ENCODE assay signal across 8 cellular contexts in genomic region chr16:2471016-2471652, GRCh38. TPM values are rescaled to one million over a fixed set of nuclear protein-coding genes. Genes with fewer than 3 reads are reported as not detected.
A peak's percentile ranks its signal among the peaks of the same experiment; 100 is the strongest.
DNase-seq lines count a peak whose midpoint lies in the region; ATAC-seq and TF ChIP-seq lines count a peak whose summit lies in the region.

TSS of gene NTN3 (plus strand) at chr16:2471297. CDS start at chr16:2471702, 405 bp downstream.

- peak within 1 kb of the TSS; percentile 44 for H3K27ac Mint-ChIP-seq in osteocyte (ENCODE audit: unreplicated experiment)

- TF ChIP-seq CTCF in GM10266 (IDR thresholded peaks at IDR 0.05; ENCODE audit: control insufficient read depth, insufficient read depth, low read depth, missing control alignments) (no peak), dorsolateral prefrontal cortex (IDR thresholded peaks at IDR 0.05 in 54 of 56, conservative IDR thresholded peaks at IDR 0.05 in 2 of 56; ENCODE audit: low read depth in 1 of 56, partially characterized antibody in 56 of 56) (no peak), osteocyte (IDR thresholded peaks at IDR 0.05) (no peak)

- peaks cover 34% of the 10 kb centered on the region for H3K4me1 Mint-ChIP-seq in osteocyte (ENCODE audit: unreplicated experiment)

- DNase-seq in GM10266 (ENCODE audit: extremely low spot score): peak; percentile 77
- DNase-seq in NCI-H2171 (lab: John Stamatoyannopoulos, UW): peak; percentile 89
- DNase-seq in dorsolateral prefrontal cortex: peak in 1 of 10 donors; percentile 55
- DNase-seq in osteocyte (ENCODE audit: extremely low spot score, unreplicated experiment): no peak
- no peak for DNase-seq in activated CD8-positive, alpha-beta memory T cell treated with anti-CD3 and anti-CD28 coated beads, Interleukin-2, amount 50 U/mL, for 4 hours

- H3K27ac ChIP-seq in dorsolateral prefrontal cortex: peak within 1 kb of the TSS in 54 of 59 donors; percentile 12 to 95 (median 68)

- peaks cover 0 to 24% (median 2%) of the 10 kb centered on the region in 45 donors for H3K27me3 ChIP-seq in dorsolateral prefrontal cortex

- peak within 1 kb of the TSS in 49 of 59 donors; percentile 5 to 57 (median 35) for H3K4me3 ChIP-seq in dorsolateral prefrontal cortex

- H3K4me3 Mint-ChIP-seq in osteocyte (ENCODE audit: unreplicated experiment): peak within 1 kb of the TSS; percentile 10

- ATAC-seq in GM19023 (IDR thresholded peaks at IDR 0.05; ENCODE audit: unreplicated experiment): no peak
- no peak for ATAC-seq in GM18870 (IDR thresholded peaks at IDR 0.05; ENCODE audit: unreplicated experiment)
- ATAC-seq in HG03439 (IDR thresholded peaks at IDR 0.05; ENCODE audit: unreplicated experiment): no peak

- no peaks in the 10 kb centered on the region for H3K27me3 Mint-ChIP-seq in osteocyte (ENCODE audit: unreplicated experiment)

- H3K36me3 Mint-ChIP-seq in osteocyte (ENCODE audit: unreplicated experiment): no peaks in the 10 kb centered on the region

- intact Hi-C loops in dorsolateral prefrontal cortex (cut with DNase I): loop anchor here in 1 of 2 donors (5.0 kb wide), 1 partner anchor 44 kb away; the partner anchor contains the start of gene CCNF

- no peaks in the 10 kb centered on the region for H3K9me3 Mint-ChIP-seq in osteocyte (ENCODE audit: unreplicated experiment)

RNA-seq across cellular contexts. Expression of gene NTN3, which starts in this region (rescaled TPM):
- total RNA-seq in dorsolateral prefrontal cortex (1 to 10 TPM in 106 of 120 experiments, under 1 TPM in 13, not detected in 1; 0.48 to 4.0 (median 1.6) TPM), osteocyte (1.4 and 1.8 TPM in 2 replicates)

Comparison
In these comparisons a context has a peak if more than half of its experiments do, and no peak if none do; other contexts are left out.
1. DNase-seq: peak in GM10266 (single experiment) and NCI-H2171 (single experiment); none in osteocyte (single experiment) and activated CD8-positive, alpha-beta memory T cell treated with anti-CD3 and anti-CD28 coated beads, Interleukin-2, amount 50 U/mL, for 4 hours (single experiment).